In genomic region chr5:169694221-169694620, GRCh38 we compare ENCODE assay signal across 21 cellular contexts. TPM values are rescaled to one million over a fixed set of nuclear protein-coding genes. Genes with fewer than 3 reads are reported as not detected.
"Had no signal": no experiment of that assay in that cellular context is flagged by ENCODE, and none has a peak within 500 bp of the region (broad histone marks: within the 10 kb centered on the region; RNA-seq: fewer than 3 reads in every experiment).

No MANE protein-coding gene starts in this region.

- H3K4me2 ChIP-seq: smooth muscle cell had no signal

- H3K4me3 ChIP-seq: coronary artery, left ventricle myocardium inferior, smooth muscle cell, transverse colon, vagina had no signal

- H3K4me3 Mint-ChIP-seq: activated B cell treated with CpG ODN at 0.5 μM for 24 hours; activated naive CD4-positive, alpha-beta T cell treated with anti-CD3 and anti-CD28 coated beads for 36 hours; activated naive CD8-positive, alpha-beta T cell treated with anti-CD3 and anti-CD28 coated beads, Interleukin-2, amount 50 U/mL, for 24 hours; activated T-helper 17 cell treated with anti-CD3 and anti-CD28 coated beads, Interleukin-2, amount 50 U/mL, for 72 hours; memory B cell; nephron had no signal

- H3K36me3 ChIP-seq: left ventricle myocardium inferior, transverse colon, vagina had no signal

- H3K27ac Mint-ChIP-seq: activated B cell treated with CpG ODN at 0.5 μM for 24 hours; activated naive CD4-positive, alpha-beta T cell treated with anti-CD3 and anti-CD28 coated beads for 36 hours; activated naive CD8-positive, alpha-beta T cell treated with anti-CD3 and anti-CD28 coated beads, Interleukin-2, amount 50 U/mL, for 24 hours; memory B cell; nephron; progenitor cell of endocrine pancreas had no signal

- H3K4me1 ChIP-seq: left ventricle myocardium inferior, transverse colon, vagina had no signal

- H3K27ac ChIP-seq: coronary artery, left ventricle myocardium inferior, transverse colon, vagina had no signal

- H3K9me3 ChIP-seq: left ventricle myocardium inferior, transverse colon, vagina had no signal

- H3K4me1 Mint-ChIP-seq: activated B cell treated with CpG ODN at 0.5 μM for 24 hours; activated naive CD8-positive, alpha-beta T cell treated with anti-CD3 and anti-CD28 coated beads, Interleukin-2, amount 50 U/mL, for 24 hours; memory B cell; nephron had no signal

- H3K9me3 Mint-ChIP-seq: activated B cell treated with CpG ODN at 0.5 μM for 24 hours; activated naive CD4-positive, alpha-beta T cell treated with anti-CD3 and anti-CD28 coated beads for 36 hours; activated naive CD8-positive, alpha-beta T cell treated with anti-CD3 and anti-CD28 coated beads, Interleukin-2, amount 50 U/mL, for 24 hours; activated T-helper 17 cell treated with anti-CD3 and anti-CD28 coated beads, Interleukin-2, amount 50 U/mL, for 72 hours; memory B cell; nephron had no signal

- ATAC-seq: activated naive CD8-positive, alpha-beta T cell treated with anti-CD3 and anti-CD28 coated beads, Interleukin-2, amount 50 U/mL, for 24 hours; activated T-helper 17 cell treated with anti-CD3 and anti-CD28 coated beads, Interleukin-2, amount 50 U/mL, for 72 hours; esophagus mucosa; right cardiac atrium; stimulated activated naive CD8-positive, alpha-beta T cell treated with anti-CD3 and anti-CD28 coated beads, Interleukin-15, Interleukin-2, amounts not matched to agents 100 U/mL and 50 U/mL, for 24 hours had no signal

- H3K27me3 Mint-ChIP-seq: activated B cell treated with CpG ODN at 0.5 μM for 24 hours; activated naive CD8-positive, alpha-beta T cell treated with anti-CD3 and anti-CD28 coated beads, Interleukin-2, amount 50 U/mL, for 24 hours; activated T-helper 17 cell treated with anti-CD3 and anti-CD28 coated beads, Interleukin-2, amount 50 U/mL, for 72 hours; memory B cell had no signal

- H3K27me3 ChIP-seq: transverse colon, vagina had no signal

- DNase-seq: activated B cell treated with CpG ODN at 0.5 μM for 24 hours; activated CD4-positive, alpha-beta T cell treated with anti-CD3 and anti-CD28 coated beads, Interleukin-2, amount 50 U/mL, for 1 hour; activated CD8-positive, alpha-beta memory T cell treated with anti-CD3 and anti-CD28 coated beads for 24 hours; activated naive CD4-positive, alpha-beta T cell treated with anti-CD3 and anti-CD28 coated beads for 36 hours; activated naive CD8-positive, alpha-beta T cell treated with anti-CD3 and anti-CD28 coated beads, Interleukin-2, amount 50 U/mL, for 24 hours; caudate nucleus; hippocampal formation; kidney; left ventricle myocardium inferior; nucleus accumbens; right cardiac atrium; stimulated activated naive CD8-positive, alpha-beta T cell treated with anti-CD3 and anti-CD28 coated beads, Interleukin-15, Interleukin-2, amounts not matched to agents 100 U/mL and 50 U/mL, for 24 hours; transverse colon had no signal

RNA-seq across cellular contexts. Expression of gene DOCK2, which starts 57.1 kb away (rescaled TPM):
- total RNA-seq: progenitor cell of endocrine pancreas had no signal
